8 cellular contexts compared by ENCODE assay signal in genomic region chr2:130797493-130798435, GRCh38. TPM values are rescaled to one million over a fixed set of nuclear protein-coding genes. Genes with fewer than 3 reads are reported as not detected.
DNase-seq lines count a peak whose midpoint lies in the region; ATAC-seq and TF ChIP-seq lines count a peak whose summit lies in the region.

No MANE protein-coding gene starts in this region.

- no peaks in the 10 kb centered on the region for H3K9me3 Mint-ChIP-seq in activated naive CD4-positive, alpha-beta T cell treated with anti-CD3 and anti-CD28 coated beads, Interleukin-2, amount 10 ng/mL, durations not matched to agents 7 days and 5 days
- H3K9me3 Mint-ChIP-seq in glutamatergic neuron (ENCODE audit: unreplicated experiment) (no peaks in the 10 kb centered on the region), osteocyte (ENCODE audit: unreplicated experiment) (no peaks in the 10 kb centered on the region)

- TF ChIP-seq CTCF in glutamatergic neuron (IDR thresholded peaks at IDR 0.05; ENCODE audit: partially characterized antibody, unreplicated experiment) (peak; percentile 85), osteocyte (IDR thresholded peaks at IDR 0.05) (peak; percentile 82), thoracic aorta (IDR thresholded peaks at IDR 0.05) (peak; percentile 85)

- H3K36me3 ChIP-seq in H7 (replicated peaks; ENCODE audit: control insufficient read depth, insufficient read depth, low read length) (no peaks in the 10 kb centered on the region), thoracic aorta (no peaks in the 10 kb centered on the region)

- peaks cover 8 to 16% of the 10 kb centered on the region in 2 donors for H3K4me1 ChIP-seq in thoracic aorta (ENCODE audit: control insufficient read depth in 1 of 2, low read depth in 2 of 2)

- H3K36me3 Mint-ChIP-seq in activated naive CD4-positive, alpha-beta T cell treated with anti-CD3 and anti-CD28 coated beads, Interleukin-2, amount 10 ng/mL, durations not matched to agents 7 days and 5 days, result no peaks in the 10 kb centered on the region
- H3K36me3 Mint-ChIP-seq in glutamatergic neuron (ENCODE audit: unreplicated experiment) (no peaks in the 10 kb centered on the region), osteocyte (ENCODE audit: unreplicated experiment) (no peaks in the 10 kb centered on the region)

- H3K9me3 ChIP-seq in thoracic aorta, result no peaks in the 10 kb centered on the region

- H3K27me3 ChIP-seq in H7 (ENCODE audit: control insufficient read depth, insufficient read depth, low read length), result peaks cover 10% of the 10 kb centered on the region
- H3K27me3 ChIP-seq in thoracic aorta (replicated peaks; ENCODE audit: insufficient read depth), result no peaks in the 10 kb centered on the region

- H3K27ac ChIP-seq in thoracic aorta, result peak overlapping the region; percentile 90 to 91

- H3K4me3 Mint-ChIP-seq in activated naive CD4-positive, alpha-beta T cell treated with anti-CD3 and anti-CD28 coated beads, Interleukin-2, amount 10 ng/mL, durations not matched to agents 7 days and 5 days, result peak overlapping the region; percentile 57
- H3K4me3 Mint-ChIP-seq in glutamatergic neuron (ENCODE audit: unreplicated experiment) (peak overlapping the region; percentile 78), osteocyte (ENCODE audit: unreplicated experiment) (peak overlapping the region; percentile 67)

- ATAC-seq in thoracic aorta (ENCODE audit: insufficient number of reproducible peaks, low FRiP score, low read depth), result peak; percentile 93

- H3K4me3 ChIP-seq in H7 (ENCODE audit: insufficient read depth, low read depth, low read length), result peak overlapping the region; percentile 75
- H3K4me3 ChIP-seq in thoracic aorta, result peak overlapping the region; percentile 89

- in situ Hi-C loops in SK-MEL-5 (cut with HindIII; ENCODE audit: low pct_unique_long_range_greater_than_20kb, low sequenced_read_pairs), result no loop called here

- CTCF ChIA-PET in activated naive CD4-positive, alpha-beta T cell treated with anti-CD3 and anti-CD28 coated beads, Interleukin-2, amount 10 ng/mL, durations not matched to agents 7 days and 5 days (lab: Charles Lee), result interaction anchor here (0.6 to 10.2 kb wide), 23 partner anchors 12 to 311 kb away, joined by 3 to 209 read pairs (median 4); partner anchors contain the start of genes ARHGEF4 and GPR148

- peak; percentile 59 for DNase-seq in GM04504 (ENCODE audit: low read depth)
- DNase-seq in H7, result peak; percentile 95
- DNase-seq in LoVo (ENCODE audit: low spot score), result peak; percentile 83
- peak; percentile 87 for DNase-seq in SK-MEL-5 (ENCODE audit: low read depth, low spot score)
- peak; percentile 93 for DNase-seq in activated naive CD4-positive, alpha-beta T cell treated with anti-CD3 and anti-CD28 coated beads, Interleukin-2, amount 10 ng/mL, durations not matched to agents 7 days and 5 days
- DNase-seq in glutamatergic neuron, result peak; percentile 98
- DNase-seq in osteocyte (ENCODE audit: extremely low spot score, unreplicated experiment), result peak; percentile 97
- DNase-seq in thoracic aorta (ENCODE audit: low spot score), result peak; percentile 58

- no peak overlapping the region for H3K27ac Mint-ChIP-seq in activated naive CD4-positive, alpha-beta T cell treated with anti-CD3 and anti-CD28 coated beads, Interleukin-2, amount 10 ng/mL, durations not matched to agents 7 days and 5 days
- H3K27ac Mint-ChIP-seq in glutamatergic neuron (ENCODE audit: unreplicated experiment) (no peak overlapping the region), osteocyte (ENCODE audit: unreplicated experiment) (no peak overlapping the region)

- H3K27me3 Mint-ChIP-seq in activated naive CD4-positive, alpha-beta T cell treated with anti-CD3 and anti-CD28 coated beads, Interleukin-2, amount 10 ng/mL, durations not matched to agents 7 days and 5 days, result peaks cover 42% of the 10 kb centered on the region
- H3K27me3 Mint-ChIP-seq in glutamatergic neuron (ENCODE audit: unreplicated experiment) (peaks cover 3% of the 10 kb centered on the region), osteocyte (ENCODE audit: unreplicated experiment) (peaks cover 4% of the 10 kb centered on the region)

- peaks cover 4% of the 10 kb centered on the region for H3K4me1 Mint-ChIP-seq in activated naive CD4-positive, alpha-beta T cell treated with anti-CD3 and anti-CD28 coated beads, Interleukin-2, amount 10 ng/mL, durations not matched to agents 7 days and 5 days
- H3K4me1 Mint-ChIP-seq in glutamatergic neuron (ENCODE audit: low read depth, unreplicated experiment) (peaks cover 4% of the 10 kb centered on the region), osteocyte (ENCODE audit: unreplicated experiment) (peaks cover 3% of the 10 kb centered on the region)

RNA-seq across cellular contexts. Expression of gene ARHGEF4, which starts 39.0 kb away (rescaled TPM):
- total RNA-seq in H7 (2014; rRNA removed; shearing (Covaris generic)), result 15.3 and 15.6 TPM in 2 replicates
- total RNA-seq in SK-MEL-5 (2014; rRNA removed; shearing (Covaris generic)), result 2.9 and 4.0 TPM in 2 replicates
- polyA plus RNA-seq in SK-MEL-5 (2015; cell fraction: cytosol; rRNA removed), result 3.1 and 3.7 TPM in 2 replicates
- polyA plus RNA-seq in SK-MEL-5 (2015; cell fraction: nucleus; rRNA removed), result 16.5 and 24.5 TPM in 2 replicates
- 6.1 TPM for total RNA-seq in glutamatergic neuron (ENCODE audit: unreplicated experiment)
- 2.6 and 3.2 TPM in 2 replicates for total RNA-seq in osteocyte
- 1 to 10 TPM; 2.8 to 6.5 TPM for total RNA-seq in thoracic aorta

RNA-seq across cellular contexts. Expression of gene AMER3, which starts 42.4 kb away (rescaled TPM):
- 0.04 and 0.14 TPM in 2 replicates for total RNA-seq in H7 (2014; rRNA removed; shearing (Covaris generic))
- total RNA-seq in SK-MEL-5 (2014; rRNA removed; shearing (Covaris generic)), result not detected in 2 replicates
- not detected in 2 replicates for polyA plus RNA-seq in SK-MEL-5 (2015; cell fraction: cytosol; rRNA removed)
- not detected in 2 replicates for polyA plus RNA-seq in SK-MEL-5 (2015; cell fraction: nucleus; rRNA removed)
- 20.6 TPM for total RNA-seq in glutamatergic neuron (ENCODE audit: unreplicated experiment)
- total RNA-seq in osteocyte, result not detected in 2 replicates
- not detected for total RNA-seq in thoracic aorta

Comparison
In these comparisons a context has a peak if more than half of its experiments do, and no peak if none do; other contexts are left out.
1. Peak in every context shown above with its lines: DNase-seq, ATAC-seq, H3K4me3 ChIP-seq and H3K27ac ChIP-seq.
2. RNA of gene AMER3, which starts 42.4 kb away (total RNA-seq): 20.6 TPM in glutamatergic neuron (single experiment); 0.04 to 0.14 TPM in H7, not detected in SK-MEL-5, not detected in osteocyte and not detected in thoracic aorta; every median in the first group is over 10 times any median in the second.